ENCODE assay signal across 19 cellular contexts in genomic region chr1:114703242-114703641, GRCh38. TPM values are rescaled to one million over a fixed set of nuclear protein-coding genes. Genes with fewer than 3 reads are reported as not detected.
DNase-seq lines count a peak whose midpoint lies in the region; ATAC-seq, FAIRE-seq and TF ChIP-seq lines count a peak whose summit lies in the region.
"Had no signal": no experiment of that assay in that cellular context is flagged by ENCODE, and none has a peak within 500 bp of the region (broad histone marks: within the 10 kb centered on the region; RNA-seq: fewer than 3 reads in every experiment).

No MANE protein-coding gene starts in this region.

- peak; percentile 60 for ATAC-seq in HG02852 (IDR thresholded peaks at IDR 0.05; ENCODE audit: unreplicated experiment)
- ATAC-seq: gastroesophageal sphincter, pancreas had no signal

- H4K20me1 ChIP-seq in OCI-LY7 (ENCODE audit: insufficient read depth, low read length) = no peaks in the 10 kb centered on the region

- H3K9me3 ChIP-seq in OCI-LY7 (ENCODE audit: low read length) = no peaks in the 10 kb centered on the region
- H3K9me3 ChIP-seq: colonic mucosa, gastroesophageal sphincter, pancreas, Peyer's patch had no signal

- TF ChIP-seq CTCF in OCI-LY7 (conservative IDR thresholded peaks at IDR 0.05; ENCODE audit: low read length) = no peak
- no peak for TF ChIP-seq CTCF in brain microvascular endothelial cell (IDR thresholded peaks at IDR 0.05; ENCODE audit: low read depth, low read length, missing control alignments)

- CTCF ChIA-PET in OCI-LY7 (lab: Charles Lee; ENCODE audit: unreplicated experiment) = no interaction called here

- BruUV-seq in OCI-LY7 (replicated peaks; lab: Mats Ljungman, UMichigan) = no TSS peak

- H3K4me2 ChIP-seq in OCI-LY7 (ENCODE audit: low read length) = no peak overlapping the region

- peaks cover 37% of the 10 kb centered on the region for H3K36me3 ChIP-seq in OCI-LY7 (ENCODE audit: insufficient read depth, low read length)
- H3K36me3 ChIP-seq in brain microvascular endothelial cell (replicated peaks) = peaks cover 31% of the 10 kb centered on the region

- in situ Hi-C loops in brain microvascular endothelial cell (cut with HindIII; ENCODE audit: low pct_ligation_motif_present, low sequenced_read_pairs) = no loop called here

- no peak overlapping the region for H2AFZ ChIP-seq in OCI-LY7 (ENCODE audit: low read length)

- DNase-seq in GM12892 (ENCODE audit: insufficient read length) (no peak), fibroblast of gingiva (ENCODE audit: low read depth) (peak; percentile 68), OCI-LY7 (ENCODE audit: low spot score) (no peak), brain microvascular endothelial cell (no peak)
- no peak for DNase-seq in stimulated activated naive CD4-positive, alpha-beta T cell (lab: John Stamatoyannopoulos, UW)
- DNase-seq: activated CD4-positive, alpha-beta T cell treated with anti-CD3 and anti-CD28 coated beads, Interleukin-2, amount 10 ng/mL, durations not matched to agents 24 days and 14 days; activated naive CD4-positive, alpha-beta T cell treated with anti-CD3 and anti-CD28 coated beads, Interleukin-2, amount 50 U/mL, for 16 hours; activated T-cell treated with anti-CD3 and anti-CD28 coated beads for 4 hours; colonic mucosa; HCEC 1CT; IMR-90; NCI-H2081 treated with DMSO at 0.1 percent for 48 hours; NCI-H82; pancreas; Peyer's patch had no signal

- FAIRE-seq in GM12892 (lab: Jason Lieb, UNC) = no peak
- FAIRE-seq: pancreas had no signal

- H3K27ac ChIP-seq in OCI-LY7 (ENCODE audit: low read depth, low read length, poor library complexity, severe bottlenecking) (no peak overlapping the region), brain microvascular endothelial cell (no peak overlapping the region)
- H3K27ac ChIP-seq: colonic mucosa, gastroesophageal sphincter, pancreas, Peyer's patch, skin epidermis had no signal

- no peaks in the 10 kb centered on the region for H3K27me3 ChIP-seq in brain microvascular endothelial cell (replicated peaks)
- H3K27me3 ChIP-seq: colonic mucosa, gastroesophageal sphincter, pancreas, Peyer's patch had no signal

- peak; percentile 46; the same call in 1 of the 2 replicates for TF ChIP-seq POLR2A in GM12892 (IDR thresholded peaks at IDR 0.05; ENCODE audit: low read depth, low read length)

- no peaks in the 10 kb centered on the region for H3K9me2 ChIP-seq in OCI-LY7 (ENCODE audit: insufficient read depth, low read length)

- intact Hi-C loops in OCI-LY7 (cut with micrococcal nuclease; ENCODE audit: unreplicated experiment) = no loop called here

- no peaks in the 10 kb centered on the region for H3K79me2 ChIP-seq in OCI-LY7 (ENCODE audit: insufficient read depth, low read depth, low read length)

- POLR2A ChIA-PET in OCI-LY7 (lab: Charles Lee) = interaction anchor here (0.7 to 2.0 kb wide), 4 partner anchors 8 to 350 kb away, joined by 3 to 12 read pairs (median 4); partner anchors contain the start of genes AMPD1 and NRAS

- H3K4me3 ChIP-seq in OCI-LY7 (ENCODE audit: low read depth, low read length, poor library complexity, severe bottlenecking) (no peak overlapping the region), brain microvascular endothelial cell (ENCODE audit: low read depth, low read length) (no peak overlapping the region)
- H3K4me3 ChIP-seq: colonic mucosa, gastroesophageal sphincter, pancreas, Peyer's patch, skin epidermis had no signal

- H3K4me1 ChIP-seq in OCI-LY7 (ENCODE audit: insufficient read depth, low read length, poor library complexity, severe bottlenecking) = no peaks in the 10 kb centered on the region
- H3K4me1 ChIP-seq: colonic mucosa, gastroesophageal sphincter, pancreas, Peyer's patch had no signal

RNA-seq across cellular contexts. Expression of gene AMPD1, which starts 7.9 kb away (rescaled TPM):
- polyA plus RNA-seq in GM12892 (2012; ENCODE audit: missing spikeins) = not detected
- not detected in 2 replicates for total RNA-seq in OCI-LY7 (2014; rRNA removed; shearing (Covaris generic))
- total RNA-seq in OCI-LY7 (2022) = not detected in 2 replicates
- total RNA-seq: activated CD4-positive, alpha-beta T cell treated with anti-CD3 and anti-CD28 coated beads, Interleukin-2, amount 10 ng/mL, durations not matched to agents 24 days and 14 days; gastroesophageal sphincter; IMR-90; lower leg skin had no signal
- polyA plus RNA-seq: IMR-90, pancreas had no signal

RNA-seq across cellular contexts. Expression of gene NRAS, which starts 13.3 kb away (rescaled TPM):
- 53.1 TPM for polyA plus RNA-seq in GM12892 (2012; ENCODE audit: missing spikeins)
- total RNA-seq in OCI-LY7 (2014; rRNA removed; shearing (Covaris generic)) = 28.5 and 32.6 TPM in 2 replicates
- 43.5 and 47.0 TPM in 2 replicates for total RNA-seq in OCI-LY7 (2022)

RNA-seq across cellular contexts. Expression of gene DENND2C, which starts 33.4 kb away (rescaled TPM):
- 0.57 TPM for polyA plus RNA-seq in GM12892 (2012; ENCODE audit: missing spikeins)
- 0.26 and 0.47 TPM in 2 replicates for total RNA-seq in OCI-LY7 (2014; rRNA removed; shearing (Covaris generic))
- total RNA-seq in OCI-LY7 (2022) = 0.93 and 1.6 TPM in 2 replicates

RNA-seq across cellular contexts. Expression of gene CSDE1, which starts 54.5 kb away (rescaled TPM):
- polyA plus RNA-seq in GM12892 (2012; ENCODE audit: missing spikeins) = 304 TPM
- total RNA-seq in OCI-LY7 (2014; rRNA removed; shearing (Covaris generic)) = 177 and 223 TPM in 2 replicates
- 426 and 456 TPM in 2 replicates for total RNA-seq in OCI-LY7 (2022)
